ENCODE assay signal across 20 cellular contexts in genomic region chrX:101602077-101602476, GRCh38.
"Had no signal": no experiment of that assay in that cellular context is flagged by ENCODE, and none has a peak within 500 bp of the region (broad histone marks: within the 10 kb centered on the region; RNA-seq: fewer than 3 reads in every experiment).

No MANE protein-coding gene starts in this region.

- H3K27ac Mint-ChIP-seq: activated CD4-positive, alpha-beta T cell treated with anti-CD3 and anti-CD28 coated beads, Interleukin-2, amount 10 ng/mL, durations not matched to agents 7 days and 5 days; activated naive CD8-positive, alpha-beta T cell; natural killer cell; progenitor cell of endocrine pancreas; stimulated activated memory B cell treated with anti-CD40 and anti-IgM and Interleukin-4, amounts not matched to agents 10 μg/mL and 1 μg/mL and 100 μg/mL, for 72 hours; T-helper 17 cell had no signal

- H3K27me3 ChIP-seq: transverse colon had no signal

- H3K4me3 Mint-ChIP-seq: activated CD4-positive, alpha-beta T cell treated with anti-CD3 and anti-CD28 coated beads, Interleukin-2, amount 10 ng/mL, durations not matched to agents 7 days and 5 days; activated naive CD8-positive, alpha-beta T cell; natural killer cell; stimulated activated memory B cell treated with anti-CD40 and anti-IgM and Interleukin-4, amounts not matched to agents 10 μg/mL and 1 μg/mL and 100 μg/mL, for 72 hours; T-helper 17 cell had no signal

- H3K36me3 Mint-ChIP-seq: activated naive CD8-positive, alpha-beta T cell; natural killer cell; stimulated activated memory B cell treated with anti-CD40 and anti-IgM and Interleukin-4, amounts not matched to agents 10 μg/mL and 1 μg/mL and 100 μg/mL, for 72 hours had no signal

- H3K27ac ChIP-seq: coronary artery, epithelial cell of prostate, heart left ventricle, transverse colon had no signal

- H3K9me3 ChIP-seq: heart left ventricle, transverse colon had no signal

- H3K36me3 ChIP-seq: heart left ventricle, transverse colon had no signal

- DNase-seq: activated CD4-positive, alpha-beta T cell treated with anti-CD3 and anti-CD28 coated beads, Interleukin-2, amount 10 ng/mL, durations not matched to agents 7 days and 5 days; activated CD4-positive, CD25-positive, alpha-beta regulatory T cell; activated effector memory CD4-positive, alpha-beta T cell treated with anti-CD3 and anti-CD28 coated beads, Interleukin-2, amount 50 U/mL, for 16 hours; activated T-cell treated with anti-CD3 and anti-CD28 coated beads, Interleukin-2, amount 50 U/mL, for 1 hour; anterior cingulate cortex; effector CD8-positive, alpha-beta T cell; heart left ventricle; islet precursor cell; mammary epithelial cell; natural killer cell; right cardiac atrium; T-helper 17 cell; transverse colon had no signal

- H3K4me3 ChIP-seq: coronary artery, heart left ventricle, smooth muscle cell, transverse colon had no signal

- H3K4me1 Mint-ChIP-seq: activated CD4-positive, alpha-beta T cell treated with anti-CD3 and anti-CD28 coated beads, Interleukin-2, amount 10 ng/mL, durations not matched to agents 7 days and 5 days; natural killer cell; stimulated activated memory B cell treated with anti-CD40 and anti-IgM and Interleukin-4, amounts not matched to agents 10 μg/mL and 1 μg/mL and 100 μg/mL, for 72 hours; T-helper 17 cell had no signal

- H3K4me1 ChIP-seq: heart left ventricle, transverse colon had no signal

- H3K4me2 ChIP-seq: smooth muscle cell had no signal

- H3K27me3 Mint-ChIP-seq: stimulated activated memory B cell treated with anti-CD40 and anti-IgM and Interleukin-4, amounts not matched to agents 10 μg/mL and 1 μg/mL and 100 μg/mL, for 72 hours had no signal

- ATAC-seq: heart left ventricle; left lobe of liver; natural killer cell; right cardiac atrium; stimulated activated memory B cell treated with anti-CD40 and anti-IgM and Interleukin-4, amounts not matched to agents 10 μg/mL and 1 μg/mL and 100 μg/mL, for 72 hours; T-helper 17 cell had no signal

- H3K9me3 Mint-ChIP-seq: activated CD4-positive, alpha-beta T cell treated with anti-CD3 and anti-CD28 coated beads, Interleukin-2, amount 10 ng/mL, durations not matched to agents 7 days and 5 days; natural killer cell; stimulated activated memory B cell treated with anti-CD40 and anti-IgM and Interleukin-4, amounts not matched to agents 10 μg/mL and 1 μg/mL and 100 μg/mL, for 72 hours had no signal
